8 cellular contexts compared by ENCODE assay signal in genomic region chr3:31077021-31077601, GRCh38.
DNase-seq lines count a peak whose midpoint lies in the region; ATAC-seq and TF ChIP-seq lines count a peak whose summit lies in the region.

No MANE protein-coding gene starts in this region.

- in situ Hi-C loops in GM13977 (cut with MboI; ENCODE audit: low pct_unique_long_range_greater_than_20kb, low sequenced_read_pairs, unreplicated experiment) (no loop called here), KBM-7 (cut with MboI; ENCODE audit: low pct_unique_long_range_greater_than_20kb, low sequenced_read_pairs) (no loop called here), G401 (cut with HindIII; ENCODE audit: low sequenced_read_pairs) (no loop called here)

- TF ChIP-seq CTCF in GM13977 (IDR thresholded peaks at IDR 0.05; ENCODE audit: extremely low read depth, insufficient read depth, missing control alignments): no peak

- POLR2A ChIA-PET in activated naive CD8-positive, alpha-beta T cell treated with anti-CD3 and anti-CD28 coated beads, Interleukin-2, amount 10 ng/mL, durations not matched to agents 7 days and 5 days (lab: Charles Lee): no interaction called here
- POLR2A ChIA-PET in naive thymus-derived CD8-positive, alpha-beta T cell (lab: Charles Lee): no interaction called here

- no peaks in the 10 kb centered on the region for H3K27me3 Mint-ChIP-seq in activated naive CD8-positive, alpha-beta T cell treated with anti-CD3 and anti-CD28 coated beads, Interleukin-2, amount 10 ng/mL, durations not matched to agents 7 days and 5 days
- H3K27me3 Mint-ChIP-seq in naive thymus-derived CD8-positive, alpha-beta T cell: no peaks in the 10 kb centered on the region

- H3K4me3 Mint-ChIP-seq in activated naive CD8-positive, alpha-beta T cell treated with anti-CD3 and anti-CD28 coated beads, Interleukin-2, amount 10 ng/mL, durations not matched to agents 7 days and 5 days: no peak overlapping the region
- H3K4me3 Mint-ChIP-seq in naive thymus-derived CD8-positive, alpha-beta T cell: no peak overlapping the region

- H3K4me1 Mint-ChIP-seq in activated naive CD8-positive, alpha-beta T cell treated with anti-CD3 and anti-CD28 coated beads, Interleukin-2, amount 10 ng/mL, durations not matched to agents 7 days and 5 days: peaks cover 10% of the 10 kb centered on the region
- H3K4me1 Mint-ChIP-seq in naive thymus-derived CD8-positive, alpha-beta T cell: peaks cover 0 to 1% (median 0%) of the 10 kb centered on the region in 4 donors

- no peak overlapping the region for H3K27ac Mint-ChIP-seq in activated naive CD8-positive, alpha-beta T cell treated with anti-CD3 and anti-CD28 coated beads, Interleukin-2, amount 10 ng/mL, durations not matched to agents 7 days and 5 days
- H3K27ac Mint-ChIP-seq in naive thymus-derived CD8-positive, alpha-beta T cell: peak overlapping the region in 2 of 10 donors; percentile 9 to 44

- H3K36me3 Mint-ChIP-seq in activated naive CD8-positive, alpha-beta T cell treated with anti-CD3 and anti-CD28 coated beads, Interleukin-2, amount 10 ng/mL, durations not matched to agents 7 days and 5 days: peaks cover 2% of the 10 kb centered on the region
- peaks cover 0 to 5% (median 5%) of the 10 kb centered on the region in 3 donors for H3K36me3 Mint-ChIP-seq in naive thymus-derived CD8-positive, alpha-beta T cell

- DNase-seq in GM13977 (ENCODE audit: low spot score) (peak; percentile 10), KBM-7 (peak; percentile 1), pulmonary artery endothelial cell (ENCODE audit: low read depth, low spot score) (peak; percentile 69), NCI-H146 treated with DMSO at 0.1 percent for 48 hours (lab: John Stamatoyannopoulos, UW; ENCODE audit: unreplicated experiment) (no peak), G401 (ENCODE audit: low spot score) (no peak), T-helper 9 cell (no peak)
- no peak for DNase-seq in activated naive CD8-positive, alpha-beta T cell treated with anti-CD3 and anti-CD28 coated beads, Interleukin-2, amount 10 ng/mL, durations not matched to agents 7 days and 5 days
- no peak for DNase-seq in naive thymus-derived CD8-positive, alpha-beta T cell

- peak; percentile 75 for ATAC-seq in activated naive CD8-positive, alpha-beta T cell treated with anti-CD3 and anti-CD28 coated beads, Interleukin-2, amount 10 ng/mL, durations not matched to agents 7 days and 5 days (ENCODE audit: low read depth)
- no peak for ATAC-seq in naive thymus-derived CD8-positive, alpha-beta T cell

- H3K9me3 Mint-ChIP-seq in activated naive CD8-positive, alpha-beta T cell treated with anti-CD3 and anti-CD28 coated beads, Interleukin-2, amount 10 ng/mL, durations not matched to agents 7 days and 5 days: peaks cover 2% of the 10 kb centered on the region
- peaks cover 0 to 5% (median 4%) of the 10 kb centered on the region in 9 donors for H3K9me3 Mint-ChIP-seq in naive thymus-derived CD8-positive, alpha-beta T cell

Comparison
In these comparisons a context has a peak if more than half of its experiments do, and no peak if none do; other contexts are left out.
1. DNase-seq: peak in GM13977 (single experiment), KBM-7 (single experiment) and pulmonary artery endothelial cell (single experiment); none in activated naive CD8-positive, alpha-beta T cell treated with anti-CD3 and anti-CD28 coated beads, Interleukin-2, amount 10 ng/mL, durations not matched to agents 7 days and 5 days (single experiment), naive thymus-derived CD8-positive, alpha-beta T cell (0 of 10), NCI-H146 treated with DMSO at 0.1 percent for 48 hours (single experiment), G401 (single experiment) and T-helper 9 cell (single experiment).